In the genomic region with DNA sequence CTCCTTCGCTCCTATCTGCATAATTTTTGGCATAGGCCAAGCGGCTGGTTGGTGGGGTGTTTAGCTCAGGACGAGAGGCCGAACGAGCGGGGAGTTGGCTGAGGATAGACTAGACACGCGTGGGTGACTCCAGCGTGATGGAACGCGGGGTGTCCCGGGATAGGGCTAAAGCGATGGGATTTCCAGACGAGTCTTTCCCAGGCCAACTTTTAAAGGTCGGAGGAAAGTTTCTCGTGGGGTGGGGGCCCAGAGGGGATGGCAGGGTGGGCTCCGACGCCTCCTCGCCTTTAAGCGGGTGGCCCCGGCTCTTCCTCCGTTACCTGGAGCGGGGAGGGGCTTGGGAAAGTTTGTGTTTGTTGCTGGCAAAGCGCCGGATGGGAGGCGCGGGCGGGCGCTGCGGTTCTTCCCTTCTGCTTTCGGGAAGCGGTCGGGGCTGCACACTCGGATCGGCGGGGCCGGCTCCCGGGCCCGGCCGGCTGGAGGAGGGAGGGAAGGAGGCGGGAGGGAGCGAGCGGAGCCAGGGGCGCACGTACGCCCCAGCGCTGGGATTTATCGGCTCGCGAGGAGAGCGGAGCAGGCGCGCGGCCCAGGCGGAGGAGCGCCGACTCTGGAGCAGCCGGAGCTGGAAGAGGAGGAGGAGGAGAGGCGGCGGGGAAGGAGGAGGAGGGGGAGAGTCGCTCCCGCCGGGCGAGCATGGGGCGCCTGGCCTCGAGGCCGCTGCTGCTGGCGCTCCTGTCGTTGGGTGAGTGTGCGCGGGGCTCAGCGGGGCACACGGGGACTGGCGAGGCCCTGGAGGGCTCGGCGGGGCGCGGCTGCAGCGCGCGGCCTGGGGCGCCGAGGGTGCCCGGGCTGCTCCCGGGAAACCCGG, we compare ENCODE assay signal across 8 cellular contexts. TPM values are rescaled to one million over a fixed set of nuclear protein-coding genes. Genes with fewer than 3 reads are reported as not detected.
DNase-seq lines count a peak whose midpoint lies in the region; ATAC-seq and TF ChIP-seq lines count a peak whose summit lies in the region.

A gene (plus strand): TSS at position 406 of the 868 bp plus-strand sequence. CDS start 288 bp downstream, at position 694.

- peak; percentile 73 for DNase-seq in GM13977 (ENCODE audit: low spot score)
- DNase-seq in RKO (ENCODE audit: low spot score): peak; percentile 51
- peak in 37 of 58 donors; percentile 9 to 75 (median 41) for DNase-seq in anterior cingulate cortex (lab: John Stamatoyannopoulos, UW)
- peak; percentile 87 for DNase-seq in left ventricle myocardium superior
- DNase-seq in posterior cingulate gyrus: peak in 8 of 10 donors; percentile 41 to 92 (median 52)

- peaks cover 13% of the 10 kb centered on the region for H3K4me1 ChIP-seq in ACC112 (ENCODE audit: control insufficient read depth, insufficient read depth, low read length, unreplicated experiment)

- H3K27ac ChIP-seq in ACC112 (ENCODE audit: low read depth, low read length): peak within 1 kb of the TSS; percentile 24; the same call in 1 of the 2 replicates

- no peaks in the 10 kb centered on the region for H3K36me3 ChIP-seq in ACC112 (ENCODE audit: insufficient read depth, low read length)

- ATAC-seq in left ventricle myocardium superior (peak; percentile 83), GM18519 (IDR thresholded peaks at IDR 0.05; ENCODE audit: low FRiP score, unreplicated experiment) (no peak), GM18870 (IDR thresholded peaks at IDR 0.05; ENCODE audit: unreplicated experiment) (no peak)

- intact Hi-C loops in left ventricle myocardium superior (cut with micrococcal nuclease): loop anchor here (2.0 kb wide), 1 partner anchor 29 kb away; no protein-coding TSS in a partner anchor
- intact Hi-C loops in posterior cingulate gyrus (cut with DNase I): no loop called here

- TF ChIP-seq CTCF in GM13977 (IDR thresholded peaks at IDR 0.05; ENCODE audit: extremely low read depth, insufficient read depth, missing control alignments): no peak

- no peaks in the 10 kb centered on the region for H3K27me3 ChIP-seq in ACC112 (ENCODE audit: insufficient read depth, low read length)

- in situ Hi-C loops in GM13977 (cut with MboI; ENCODE audit: low pct_unique_long_range_greater_than_20kb, low sequenced_read_pairs, unreplicated experiment): no loop called here

- peak within 1 kb of the TSS; percentile 90 for H3K4me3 ChIP-seq in ACC112 (ENCODE audit: low read depth, low read length)

- peaks cover 26% of the 10 kb centered on the region for H3K79me2 ChIP-seq in ACC112 (ENCODE audit: control insufficient read depth, insufficient read depth, low read length, unreplicated experiment)

- peak within 1 kb of the TSS; percentile 83 for H2AFZ ChIP-seq in ACC112 (ENCODE audit: low read length, unreplicated experiment)

RNA-seq across cellular contexts. Expression of the gene that starts here (rescaled TPM):
- total RNA-seq in left ventricle myocardium superior: 99.6 TPM
